ENCODE assay signal across 8 cellular contexts in genomic region chr7:99409814-99410213, GRCh38. TPM values are rescaled to one million over a fixed set of nuclear protein-coding genes. Genes with fewer than 3 reads are reported as not detected.
A peak's percentile ranks its signal among the peaks of the same experiment; 100 is the strongest.
DNase-seq lines count a peak whose midpoint lies in the region; ATAC-seq and TF ChIP-seq lines count a peak whose summit lies in the region.

No MANE protein-coding gene starts in this region.

- intact Hi-C loops in OCI-LY7 (cut with micrococcal nuclease; ENCODE audit: unreplicated experiment) (loop anchor here (2.0 to 5.0 kb wide), 2 partner anchors 29 to 38 kb away; partner anchors contain the start of gene ARPC1B), ovary (cut with DNase I) (loop anchor here in 1 of 4 donors (10.0 kb wide), 1 partner anchor 145 kb away; the partner anchor contains the start of genes FAM200A and ZNF655)

- ATAC-seq in HG02870 (IDR thresholded peaks at IDR 0.05; ENCODE audit: unreplicated experiment) = no peak

- H3K4me1 Mint-ChIP-seq in endothelial cell (ENCODE audit: unreplicated experiment) = peaks cover 35% of the 10 kb centered on the region

- TF ChIP-seq CTCF in OCI-LY7 (conservative IDR thresholded peaks at IDR 0.05; ENCODE audit: low read length) (no peak), endothelial cell (IDR thresholded peaks at IDR 0.05; ENCODE audit: unreplicated experiment) (no peak), ovary (IDR thresholded peaks at IDR 0.05) (no peak), RWPE1 (conservative IDR thresholded peaks at IDR 0.05; ENCODE audit: low read depth) (no peak)

- peaks cover 67% of the 10 kb centered on the region for H3K79me2 ChIP-seq in OCI-LY7 (ENCODE audit: insufficient read depth, low read depth, low read length)

- H4K20me1 ChIP-seq in OCI-LY7 (ENCODE audit: insufficient read depth, low read length) = peaks cover 22% of the 10 kb centered on the region; the same call in 1 of the 2 replicates

- CTCF ChIA-PET in OCI-LY7 (lab: Charles Lee; ENCODE audit: unreplicated experiment) (no interaction called here), RWPE1 (lab: Yijun Ruan, JAX) (no interaction called here)

- DNase-seq in OCI-LY7 (ENCODE audit: low spot score) (no peak), endothelial cell (ENCODE audit: low spot score) (no peak), ovary (no peak), EL (no peak), RWPE1 (ENCODE audit: low spot score) (no peak), NCI-H1694 treated with DMSO at 0.1 percent for 48 hours (lab: John Stamatoyannopoulos, UW) (no peak)

- H3K4me3 ChIP-seq in OCI-LY7 (ENCODE audit: low read depth, low read length, poor library complexity, severe bottlenecking) = peak overlapping the region; percentile 92
- peak overlapping the region; percentile 100 for H3K4me3 ChIP-seq in ovary

- no peak for TF ChIP-seq EP300 in ovary (IDR thresholded peaks at IDR 0.05)

- peak overlapping the region; percentile 99 for H3K4me3 Mint-ChIP-seq in endothelial cell (ENCODE audit: unreplicated experiment)

- H3K9me2 ChIP-seq in OCI-LY7 (ENCODE audit: insufficient read depth, low read length) = no peaks in the 10 kb centered on the region

- POLR2A ChIA-PET in OCI-LY7 (lab: Charles Lee) = interaction anchor here (0.9 kb wide), 1 partner anchor 10 kb away, joined by 4 read pairs; no protein-coding TSS in a partner anchor
- POLR2A ChIA-PET in RWPE1 (lab: Yijun Ruan, JAX; ENCODE audit: low non-redundant PET) = interaction anchor here (0.6 kb wide), 1 partner anchor 42 kb away, joined by 3 read pairs; no protein-coding TSS in a partner anchor

- no peaks in the 10 kb centered on the region for H3K9me3 Mint-ChIP-seq in endothelial cell (ENCODE audit: unreplicated experiment)

- H3K4me2 ChIP-seq in OCI-LY7 (ENCODE audit: low read length) = peak overlapping the region; percentile 95

- H3K27ac ChIP-seq in OCI-LY7 (ENCODE audit: low read depth, low read length, poor library complexity, severe bottlenecking) (peak overlapping the region; percentile 69), ovary (no peak overlapping the region), RWPE1 (no peak overlapping the region)

- peak overlapping the region; percentile 86 for H3K9ac ChIP-seq in ES-I3 (ENCODE audit: low read depth, low read length)

- peaks cover 39% of the 10 kb centered on the region for H3K36me3 Mint-ChIP-seq in endothelial cell (ENCODE audit: low read depth, unreplicated experiment)

- no peak overlapping the region for H2AFZ ChIP-seq in OCI-LY7 (ENCODE audit: low read length)

- WGBS in ovary, 3 donors = 23 to 37% (median 28%) methylated on average over 3 of the region's 3 CpGs

- H3K27me3 ChIP-seq in ovary = no peaks in the 10 kb centered on the region

- TF ChIP-seq POLR2A in ovary (IDR thresholded peaks at IDR 0.05) = no peak

- H3K9me3 ChIP-seq in ES-I3 (ENCODE audit: control insufficient read depth, insufficient read depth, low read length) = no peaks in the 10 kb centered on the region
- H3K9me3 ChIP-seq in OCI-LY7 (ENCODE audit: low read length) = no peaks in the 10 kb centered on the region
- no peaks in the 10 kb centered on the region for H3K9me3 ChIP-seq in ovary

- BruUV-seq in OCI-LY7 (replicated peaks; lab: Mats Ljungman, UMichigan) = TSS peak; percentile 56

- H3K4me1 ChIP-seq in ES-I3 (ENCODE audit: insufficient read depth, low read length) (peaks cover 10% of the 10 kb centered on the region; the same call in 1 of the 2 replicates), OCI-LY7 (ENCODE audit: insufficient read depth, low read length, poor library complexity, severe bottlenecking) (peaks cover 32% of the 10 kb centered on the region), ovary (ENCODE audit: insufficient read depth) (peaks cover 8% of the 10 kb centered on the region)

- H3K36me3 ChIP-seq in ES-I3 (ENCODE audit: insufficient read depth, low read length) (peaks cover 22% of the 10 kb centered on the region), OCI-LY7 (ENCODE audit: insufficient read depth, low read length) (peaks cover 54% of the 10 kb centered on the region), ovary (no peaks in the 10 kb centered on the region)

- peaks cover 29% of the 10 kb centered on the region for H3K27me3 Mint-ChIP-seq in endothelial cell (ENCODE audit: unreplicated experiment)

- peak overlapping the region; percentile 100 for H3K27ac Mint-ChIP-seq in endothelial cell (ENCODE audit: unreplicated experiment)

RNA-seq across cellular contexts. Expression of gene BUD31, which starts 1.0 kb away (rescaled TPM):
- total RNA-seq in OCI-LY7 (2014; rRNA removed; shearing (Covaris generic)) = 104 and 118 TPM in 2 replicates
- 100 and 114 TPM in 2 replicates for total RNA-seq in OCI-LY7 (2022)
- 73.4 TPM for total RNA-seq in endothelial cell (ENCODE audit: unreplicated experiment)
- 10 to 100 TPM; 44.4 to 96.4 (median 53.4) TPM for total RNA-seq in ovary
- polyA plus RNA-seq in ovary = 100 to 1,000 TPM in 1 of 2 donors, 10 to 100 TPM in 1; 75.6 to 157 TPM

RNA-seq across cellular contexts. Expression of gene PDAP1, which starts 1.4 kb away (rescaled TPM):
- total RNA-seq in OCI-LY7 (2014; rRNA removed; shearing (Covaris generic)) = 33.7 and 50.0 TPM in 2 replicates
- total RNA-seq in OCI-LY7 (2022) (132 and 135 TPM in 2 replicates), endothelial cell (ENCODE audit: unreplicated experiment) (107 TPM), ovary (10 to 100 TPM; 31.1 to 90.0 (median 83.9) TPM)
- polyA plus RNA-seq in ovary = 100 to 1,000 TPM in 1 of 2 donors, 10 to 100 TPM in 1; 81.5 to 155 TPM

RNA-seq across cellular contexts. Expression of gene PTCD1, which starts 28.8 kb away (rescaled TPM):
- 11.0 and 11.1 TPM in 2 replicates for total RNA-seq in OCI-LY7 (2014; rRNA removed; shearing (Covaris generic))
- 7.6 and 11.3 TPM in 2 replicates for total RNA-seq in OCI-LY7 (2022)
- 7.1 TPM for total RNA-seq in endothelial cell (ENCODE audit: unreplicated experiment)
- 1 to 10 TPM; 3.9 to 8.3 (median 7.3) TPM for total RNA-seq in ovary
- polyA plus RNA-seq in ovary = 1 to 10 TPM; 3.5 to 7.5 TPM

RNA-seq across cellular contexts. Expression of gene CPSF4, which starts 28.9 kb away (rescaled TPM):
- 75.3 and 84.4 TPM in 2 replicates for total RNA-seq in OCI-LY7 (2014; rRNA removed; shearing (Covaris generic))
- 88.6 and 91.9 TPM in 2 replicates for total RNA-seq in OCI-LY7 (2022)
- 40.5 TPM for total RNA-seq in endothelial cell (ENCODE audit: unreplicated experiment)
- 10 to 100 TPM; 12.1 to 40.9 (median 32.9) TPM for total RNA-seq in ovary
- 10 to 100 TPM; 10.7 to 36.4 TPM for polyA plus RNA-seq in ovary

RNA-seq across cellular contexts. Expression of gene ARPC1B, which starts 35.3 kb away (rescaled TPM):
- 174 and 191 TPM in 2 replicates for total RNA-seq in OCI-LY7 (2014; rRNA removed; shearing (Covaris generic))
- total RNA-seq in OCI-LY7 (2022) = 168 and 169 TPM in 2 replicates
- total RNA-seq in endothelial cell (ENCODE audit: unreplicated experiment) = 124 TPM
- 10 to 100 TPM; 24.2 to 82.5 (median 42.9) TPM for total RNA-seq in ovary
- 10 to 100 TPM; 63.4 to 77.9 TPM for polyA plus RNA-seq in ovary
